In the genomic region with DNA sequence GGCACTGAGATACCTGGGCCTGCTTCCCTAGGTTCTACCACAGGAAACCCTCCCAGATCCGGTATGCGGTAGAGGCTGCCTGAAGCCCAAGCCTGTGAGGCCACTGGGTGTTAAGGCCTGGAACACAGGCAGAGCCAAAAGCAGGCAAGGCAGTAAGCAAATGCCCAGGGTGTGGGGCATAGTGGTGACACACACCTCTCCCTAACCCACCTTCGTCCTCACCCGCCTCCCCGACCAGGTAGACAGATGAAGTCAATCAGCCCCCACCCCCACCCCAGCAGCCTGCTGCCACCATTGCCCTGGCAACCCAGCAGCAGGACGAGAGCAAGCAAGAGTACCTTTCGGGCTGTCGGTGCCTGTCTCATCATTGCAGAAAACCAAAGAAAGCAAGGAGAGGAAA, we compare ENCODE assay signal across 11 cellular contexts. TPM values are rescaled to one million over a fixed set of nuclear protein-coding genes. Genes with fewer than 3 reads are reported as not detected.
A peak's percentile ranks its signal among the peaks of the same experiment; 100 is the strongest.
DNase-seq lines count a peak whose midpoint lies in the region; ATAC-seq and TF ChIP-seq lines count a peak whose summit lies in the region.
"Had no signal": no experiment of that assay in that cellular context is flagged by ENCODE, and none has a peak within 500 bp of the region (broad histone marks: within the 10 kb centered on the region; RNA-seq: fewer than 3 reads in every experiment).

No MANE protein-coding gene starts in this region.

- no peak overlapping the region for H3K56ac ChIP-seq in H9 (ENCODE audit: insufficient read length, low read depth, low read length)

- no peak overlapping the region for H2BK20ac ChIP-seq in H9 (ENCODE audit: low read depth, low read length, poor library complexity, severe bottlenecking)

- no peak overlapping the region for H2AK5ac ChIP-seq in H9 (ENCODE audit: insufficient read length, low read length)

- H3K4me2 ChIP-seq in H9 (ENCODE audit: insufficient read depth, insufficient read length, low read length) = peak overlapping the region; percentile 34

- H3K4me1 Mint-ChIP-seq in H9 = peaks cover 30 to 36% of the 10 kb centered on the region in 2 experiments

- H3K27me3 ChIP-seq in H9 (ENCODE audit: insufficient read depth, low read length) (no peaks in the 10 kb centered on the region), brain microvascular endothelial cell (replicated peaks) (no peaks in the 10 kb centered on the region)
- H3K27me3 ChIP-seq: SJCRH30 had no signal

- H4K5ac ChIP-seq in H9 (ENCODE audit: insufficient read length, low read depth, low read length) = no peak overlapping the region

- no peaks in the 10 kb centered on the region for H3K27me3 Mint-ChIP-seq in H9 (ENCODE audit: low read depth)

- no peaks in the 10 kb centered on the region for H3K9me3 ChIP-seq in H9 (ENCODE audit: control insufficient read depth, low read depth, low read length)
- H3K9me3 ChIP-seq: SJCRH30 had no signal

- DNase-seq in H9 = peak; percentile 40
- no peak for DNase-seq in brain microvascular endothelial cell
- DNase-seq in retinal pigment epithelial cell (ENCODE audit: low read depth) = no peak
- DNase-seq in stimulated activated CD4-positive, alpha-beta T cell treated with anti-CD3 and anti-CD28 coated beads, Interleukin-15, amount 100 ng/mL, for 24 hours = no peak
- no peak for DNase-seq in SIG-M5 treated with dmso at 0.1 percent for 504 hours (lab: John Stamatoyannopoulos, UW; ENCODE audit: unreplicated experiment)
- no peak for DNase-seq in SK-N-DZ (ENCODE audit: low spot score)
- DNase-seq: activated CD4-positive, alpha-beta T cell treated with anti-CD3 and anti-CD28 coated beads for 4 hours; DND-41; SJCRH30 had no signal

- in situ Hi-C loops in brain microvascular endothelial cell (cut with HindIII; ENCODE audit: low pct_ligation_motif_present, low sequenced_read_pairs) = no loop called here

- peak overlapping the region; percentile 22; the same call in 1 of the 2 replicates for H3K14ac ChIP-seq in H9 (ENCODE audit: insufficient read depth, low read length)

- H2BK120ac ChIP-seq in H9 (ENCODE audit: low read depth, low read length, poor library complexity, severe bottlenecking) = no peak overlapping the region

- H3K23me2 ChIP-seq in H9 (ENCODE audit: insufficient read length, low read depth, low read length, poor library complexity, severe bottlenecking) = no peaks in the 10 kb centered on the region

- H2BK12ac ChIP-seq in H9 (ENCODE audit: insufficient read length, low read depth, low read length) = no peak overlapping the region

- no peak overlapping the region for H3T11ph ChIP-seq in H9 (ENCODE audit: low read length)

- no peaks in the 10 kb centered on the region for H4K20me1 ChIP-seq in H9 (ENCODE audit: control insufficient read depth, insufficient read depth, insufficient read length)

- peak overlapping the region; percentile 65 to 83 for H3K4me3 Mint-ChIP-seq in H9

- no CpG with 5 or more reads among the region's 8 CpGs for WGBS in H9 (ENCODE audit: extremely low coverage, insufficient read length, low lambda C conversion rate)

- no peak for ATAC-seq in activated CD4-positive, CD25-positive, alpha-beta regulatory T cell treated with anti-CD3 and anti-CD28 coated beads, Interleukin-2, amount 50 U/mL, for 24 hours

- H3K36me3 Mint-ChIP-seq in H9 (ENCODE audit: insufficient read depth in 1 of 3, low read depth in 3 of 3) = peaks cover 30 to 50% (median 49%) of the 10 kb centered on the region in 3 experiments

- no peak overlapping the region for H2BK5ac ChIP-seq in H9 (ENCODE audit: insufficient read length, low read length)

- H3K9ac ChIP-seq in H9 (ENCODE audit: extremely low read depth, insufficient read length, low read length) = no peak overlapping the region

- H3K23ac ChIP-seq in H9 (ENCODE audit: insufficient read length, low read depth, low read length) = no peak overlapping the region

- H3K18ac ChIP-seq in H9 (ENCODE audit: insufficient read length, low read depth, low read length) = no peak overlapping the region

- H2BK15ac ChIP-seq in H9 (ENCODE audit: low read depth, low read length) = no peak overlapping the region

- no peak overlapping the region for H4K8ac ChIP-seq in H9 (replicated peaks; ENCODE audit: insufficient read length, low read depth, low read length)

- peak overlapping the region; percentile 14 to 99 (median 97); a peak in 4 of 7 replicates for H3K27ac Mint-ChIP-seq in H9

- H3K4me1 ChIP-seq in H9 (ENCODE audit: insufficient read depth, low read length) = peaks cover 7% of the 10 kb centered on the region
- H3K4me1 ChIP-seq: SJCRH30 had no signal

- H3K79me1 ChIP-seq in H9 (ENCODE audit: insufficient read depth, low read depth, low read length, poor library complexity, severe bottlenecking) = peaks cover 4% of the 10 kb centered on the region

- H3K36me3 ChIP-seq in brain microvascular endothelial cell (replicated peaks) = peaks cover 48% of the 10 kb centered on the region

- no peak overlapping the region for H3K4ac ChIP-seq in H9 (ENCODE audit: low read depth, low read length)

- H4K91ac ChIP-seq in H9 (ENCODE audit: insufficient read length, low read depth, low read length) = no peak overlapping the region

- H3K9me3 Mint-ChIP-seq in H9 = no peaks in the 10 kb centered on the region

- no peak overlapping the region for H2AFZ ChIP-seq in H9 (ENCODE audit: low read length)

- no peak for TF ChIP-seq CTCF in H9 (conservative IDR thresholded peaks at IDR 0.05)
- no peak for TF ChIP-seq CTCF in brain microvascular endothelial cell (IDR thresholded peaks at IDR 0.05; ENCODE audit: low read depth, low read length, missing control alignments)
- TF ChIP-seq CTCF in retinal pigment epithelial cell (conservative IDR thresholded peaks at IDR 0.05; ENCODE audit: low read depth, low read length) = no peak

- peaks cover 3% of the 10 kb centered on the region; the same call in 1 of the 2 replicates for H3K79me2 ChIP-seq in H9 (ENCODE audit: insufficient read depth, low read length)

- no peak overlapping the region for H3K27ac ChIP-seq in H9 (ENCODE audit: insufficient read length, low read depth, low read length)
- no peak overlapping the region for H3K27ac ChIP-seq in brain microvascular endothelial cell
- H3K27ac ChIP-seq: SJCRH30 had no signal

- H3K4me3 ChIP-seq in brain microvascular endothelial cell (ENCODE audit: low read depth, low read length) (peak overlapping the region; percentile 41), iPS-11a (ENCODE audit: low read depth, low read length) (peak overlapping the region; percentile 40), retinal pigment epithelial cell (ENCODE audit: low read length) (peak overlapping the region; percentile 79)
- H3K4me3 ChIP-seq: SJCRH30 had no signal

RNA-seq across cellular contexts. Expression of a gene that starts 6.1 kb away (rescaled TPM):
- total RNA-seq in H9 (2021) = 136 and 141 TPM in 2 replicates
- polyA plus RNA-seq in SK-N-DZ (2014; cell fraction: cytosol; rRNA removed) = 89.8 and 95.2 TPM in 2 replicates
- 106 and 183 TPM in 2 replicates for polyA plus RNA-seq in SK-N-DZ (2014; cell fraction: nucleus; rRNA removed)

RNA-seq across cellular contexts. Expression of a gene that starts 30.8 kb away (rescaled TPM):
- total RNA-seq in H9 (2021) = 0.42 and 0.50 TPM in 2 replicates
- polyA plus RNA-seq in SK-N-DZ (2014; cell fraction: cytosol; rRNA removed) = 1.1 and 2.6 TPM in 2 replicates
- 2.1 and 9.8 TPM in 2 replicates for polyA plus RNA-seq in SK-N-DZ (2014; cell fraction: nucleus; rRNA removed)

RNA-seq across cellular contexts. Expression of a gene that starts 47.4 kb away (rescaled TPM):
- 2.4 and 3.5 TPM in 2 replicates for total RNA-seq in H9 (2021)
- polyA plus RNA-seq in SK-N-DZ (2014; cell fraction: cytosol; rRNA removed) = 7.1 and 9.3 TPM in 2 replicates
- polyA plus RNA-seq in SK-N-DZ (2014; cell fraction: nucleus; rRNA removed) = 4.7 and 8.7 TPM in 2 replicates

RNA-seq across cellular contexts. Expression of a gene that starts 47.5 kb away (rescaled TPM):
- 65.0 and 66.4 TPM in 2 replicates for total RNA-seq in H9 (2021)
- polyA plus RNA-seq in SK-N-DZ (2014; cell fraction: cytosol; rRNA removed) = 120 and 143 TPM in 2 replicates
- polyA plus RNA-seq in SK-N-DZ (2014; cell fraction: nucleus; rRNA removed) = 107 and 128 TPM in 2 replicates
